8 cellular contexts compared by ENCODE assay signal in the genomic region with DNA sequence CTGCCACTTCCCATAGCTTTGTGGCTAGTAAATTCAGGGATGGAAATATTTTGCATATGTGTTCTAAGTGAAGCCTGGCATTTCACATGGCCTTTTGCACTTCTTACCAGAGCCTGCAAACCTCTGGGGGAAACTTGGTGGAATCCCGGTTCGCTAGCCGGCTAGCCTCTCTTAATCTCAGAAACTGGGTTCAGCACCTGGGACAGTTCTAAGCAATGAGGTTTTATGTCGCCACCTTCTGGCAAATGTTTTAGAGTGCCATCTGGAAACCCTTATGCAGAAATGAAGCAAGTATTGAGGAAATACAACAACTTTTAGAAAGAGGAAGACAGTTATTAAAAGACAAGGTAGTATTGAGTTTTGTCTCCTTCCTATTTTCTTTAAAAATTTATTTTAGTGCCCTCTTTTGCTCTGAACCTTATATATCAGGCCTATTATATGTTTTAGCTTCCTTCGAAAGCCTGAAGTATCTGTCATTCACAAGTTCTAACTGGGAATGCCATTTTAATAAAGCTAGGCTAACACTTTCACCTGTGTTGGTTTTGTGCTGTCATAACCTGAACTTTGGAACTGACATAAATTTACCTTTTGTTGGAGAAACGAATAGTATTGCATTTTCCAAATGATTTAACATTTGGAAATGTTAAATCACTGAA. TPM values are rescaled to one million over a fixed set of nuclear protein-coding genes. Genes with fewer than 3 reads are reported as not detected.
A peak's percentile ranks its signal among the peaks of the same experiment; 100 is the strongest.
DNase-seq lines count a peak whose midpoint lies in the region; ATAC-seq and TF ChIP-seq lines count a peak whose summit lies in the region.

No MANE protein-coding gene starts in this region.

- peaks cover 8% of the 10 kb centered on the region for H4K20me1 ChIP-seq in neural progenitor cell (ENCODE audit: low read depth)

- no peak overlapping the region for H3K4me3 Mint-ChIP-seq in neural progenitor cell
- H3K4me3 Mint-ChIP-seq in stimulated activated memory B cell treated with anti-CD40 and anti-IgM and Interleukin-4, amounts not matched to agents 10 μg/mL and 1 μg/mL and 100 μg/mL, for 72 hours, result no peak overlapping the region

- H3K4me2 ChIP-seq in neural progenitor cell, result peak overlapping the region; percentile 82

- H3K4me3 ChIP-seq in RWPE2 (ENCODE audit: severe bottlenecking) (no peak overlapping the region), epithelial cell of esophagus (ENCODE audit: low read length) (no peak overlapping the region), neural progenitor cell (peak overlapping the region; percentile 45)

- no peak overlapping the region for H2AFZ ChIP-seq in neural progenitor cell (replicated peaks)

- H3K27me3 ChIP-seq in RWPE2 (ENCODE audit: insufficient read depth, poor library complexity, severe bottlenecking) (peaks cover 51% of the 10 kb centered on the region), neural progenitor cell (peaks cover 36% of the 10 kb centered on the region)

- peaks cover 28% of the 10 kb centered on the region for H3K27me3 Mint-ChIP-seq in neural progenitor cell (ENCODE audit: insufficient read depth, low read depth)
- H3K27me3 Mint-ChIP-seq in stimulated activated memory B cell treated with anti-CD40 and anti-IgM and Interleukin-4, amounts not matched to agents 10 μg/mL and 1 μg/mL and 100 μg/mL, for 72 hours, result peaks cover 40% of the 10 kb centered on the region

- H3K9me3 Mint-ChIP-seq in neural progenitor cell, result peaks cover 9% of the 10 kb centered on the region
- H3K9me3 Mint-ChIP-seq in stimulated activated memory B cell treated with anti-CD40 and anti-IgM and Interleukin-4, amounts not matched to agents 10 μg/mL and 1 μg/mL and 100 μg/mL, for 72 hours, result peaks cover 11% of the 10 kb centered on the region

- peaks cover 15% of the 10 kb centered on the region for H3K4me1 Mint-ChIP-seq in neural progenitor cell
- no peaks in the 10 kb centered on the region for H3K4me1 Mint-ChIP-seq in stimulated activated memory B cell treated with anti-CD40 and anti-IgM and Interleukin-4, amounts not matched to agents 10 μg/mL and 1 μg/mL and 100 μg/mL, for 72 hours

- peak; percentile 77 for ATAC-seq in RWPE2 (ENCODE audit: low read depth)
- ATAC-seq in stimulated activated memory B cell treated with anti-CD40 and anti-IgM and Interleukin-4, amounts not matched to agents 10 μg/mL and 1 μg/mL and 100 μg/mL, for 72 hours, result no peak

- H3K9me3 ChIP-seq in RWPE2 (ENCODE audit: severe bottlenecking), result no peaks in the 10 kb centered on the region
- H3K9me3 ChIP-seq in neural progenitor cell (ENCODE audit: low read depth), result no peaks in the 10 kb centered on the region

- no peak overlapping the region for H3K27ac Mint-ChIP-seq in neural progenitor cell
- no peak overlapping the region for H3K27ac Mint-ChIP-seq in stimulated activated memory B cell treated with anti-CD40 and anti-IgM and Interleukin-4, amounts not matched to agents 10 μg/mL and 1 μg/mL and 100 μg/mL, for 72 hours

- no peaks in the 10 kb centered on the region for H3K4me1 ChIP-seq in RWPE2 (ENCODE audit: insufficient read depth, poor library complexity, severe bottlenecking)
- H3K4me1 ChIP-seq in neural progenitor cell, result peaks cover 17% of the 10 kb centered on the region

- H3K36me3 ChIP-seq in RWPE2 (ENCODE audit: low read depth) (no peaks in the 10 kb centered on the region), neural progenitor cell (no peaks in the 10 kb centered on the region)

- H3F3A ChIP-seq in neural progenitor cell (ENCODE audit: low read depth), result peaks cover 35% of the 10 kb centered on the region

- H3K27ac ChIP-seq in RWPE2 (ENCODE audit: poor library complexity, severe bottlenecking) (no peak overlapping the region), neural progenitor cell (no peak overlapping the region)

- DNase-seq in stimulated activated CD4-positive, alpha-beta T cell treated with anti-CD3 and anti-CD28 coated beads, Interleukin-2, amount 100 ng/mL, for 48 hours, result peak; percentile 24
- no peak for DNase-seq in stimulated activated CD4-positive, alpha-beta T cell treated with anti-CD3 and anti-CD28 coated beads, Interleukin-4, amount 100 ng/mL, for 1 hour
- DNase-seq in H4 (ENCODE audit: low spot score), result peak; percentile 40
- DNase-seq in LHCN-M2 (ENCODE audit: low read depth), result peak; percentile 44
- no peak for DNase-seq in RWPE2 (ENCODE audit: low spot score)
- peak; percentile 79 for DNase-seq in epithelial cell of esophagus (ENCODE audit: low read depth)
- DNase-seq in neural progenitor cell (ENCODE audit: low spot score), result peak; percentile 95

- no peaks in the 10 kb centered on the region for H3K36me3 Mint-ChIP-seq in neural progenitor cell
- peaks cover 11% of the 10 kb centered on the region for H3K36me3 Mint-ChIP-seq in stimulated activated memory B cell treated with anti-CD40 and anti-IgM and Interleukin-4, amounts not matched to agents 10 μg/mL and 1 μg/mL and 100 μg/mL, for 72 hours

- peak; percentile 93 for TF ChIP-seq CTCF in RWPE2 (IDR thresholded peaks at IDR 0.05; ENCODE audit: poor library complexity, severe bottlenecking)
- TF ChIP-seq CTCF in epithelial cell of esophagus (IDR thresholded peaks at IDR 0.05; ENCODE audit: insufficient read depth, low read depth, low read length, missing control alignments), result peak; percentile 81
- peak; percentile 94 for TF ChIP-seq CTCF in neural progenitor cell (IDR thresholded peaks at IDR 0.05)

- no peaks in the 10 kb centered on the region for H3K79me2 ChIP-seq in neural progenitor cell (ENCODE audit: low read depth)

- H3K9ac ChIP-seq in neural progenitor cell, result no peak overlapping the region

RNA-seq across cellular contexts. Expression of gene HTR1A, which starts 1.0 kb away (rescaled TPM):
- total RNA-seq in H4 (2014; rRNA removed; shearing (Covaris generic)), result not detected in 2 replicates
- not detected in 2 replicates for total RNA-seq in LHCN-M2 (2014; rRNA removed)
- not detected for polyA plus RNA-seq in LHCN-M2 (2012)
- 0.22 TPM in 1 of 2 replicates, not detected in the other for total RNA-seq in neural progenitor cell (ENCODE audit: low replicate concordance)

Comparison
In these comparisons a context has a peak if more than half of its experiments do, and no peak if none do; other contexts are left out.
1. DNase-seq: peak in stimulated activated CD4-positive, alpha-beta T cell treated with anti-CD3 and anti-CD28 coated beads, Interleukin-2, amount 100 ng/mL, for 48 hours (2 of 2), H4 (single experiment), LHCN-M2 (single experiment), epithelial cell of esophagus (single experiment) and neural progenitor cell (single experiment); none in stimulated activated CD4-positive, alpha-beta T cell treated with anti-CD3 and anti-CD28 coated beads, Interleukin-4, amount 100 ng/mL, for 1 hour (single experiment) and RWPE2 (single experiment).
2. Peak in every context shown above with its lines, with median percentiles within 50 percentile points of each other: CTCF ChIP-seq.